ENCODE assay signal across 21 cellular contexts in genomic region chr18:55079067-55079466, GRCh38.
"Had no signal": no experiment of that assay in that cellular context is flagged by ENCODE, and none has a peak within 500 bp of the region (broad histone marks: within the 10 kb centered on the region; RNA-seq: fewer than 3 reads in every experiment).

No MANE protein-coding gene starts in this region.

- H3K4me3 ChIP-seq: MG63, SJSA1, SK-N-MC had no signal

- FAIRE-seq: RCC 7860 had no signal

- H3K4me1 ChIP-seq: SJSA1 had no signal

- H3K27me3 ChIP-seq: MG63, SJSA1 had no signal

- H3K27ac ChIP-seq: SJSA1, SK-N-MC had no signal

- H3K9me3 ChIP-seq: MG63, SJSA1 had no signal

- H3K36me3 ChIP-seq: MG63, SJSA1 had no signal

- DNase-seq: Karpas-422, KG1, MG63, NCI-H1092, NCI-H1105 treated with DMSO at 0.1 percent for 48 hours, NCI-H1417 treated with DMSO at 0.1 percent for 48 hours, NCI-H146, NCI-H1694 treated with DMSO at 0.1 percent for 48 hours, NCI-H1930, NCI-H2081, NCI-H2171, NCI-H226, NCI-H510A, NCI-H524 treated with DMSO at 0.1 percent for 48 hours, NCI-H774, Right ventricle myocardium superior, RPMI8226, SIG-M5 had no signal
